Comparison of ENCODE assay signal across 1 cellular context in genomic region chr19:7381073-7381390, GRCh38.
TF ChIP-seq lines count a peak whose summit lies in the region.

No MANE protein-coding gene starts in this region.

TF ChIP-seq in K562, 482 proteins besides CTCF, POLR2A, EP300 and RAD21 (continued from another document):
- TF ChIP-seq ZNF436 (CRISPR knock-in tag; IDR thresholded peaks at IDR 0.05) (peak; percentile 56; the same call in 1 of the 2 replicates), SMARCA5 (IDR thresholded peaks at IDR 0.05) (peak; percentile 34; the same call in 1 of the 2 replicates), ZFP36 (IDR thresholded peaks at IDR 0.05; ENCODE audit: low read depth, low read length, partially characterized antibody) (peak; percentile 91), ZNF354B (CRISPR knock-in tag; IDR thresholded peaks at IDR 0.05) (no peak)
